ENCODE assay signal across 8 cellular contexts in genomic region chr7:148982596-148983219, GRCh38. TPM values are rescaled to one million over a fixed set of nuclear protein-coding genes. Genes with fewer than 3 reads are reported as not detected.
A peak's percentile ranks its signal among the peaks of the same experiment; 100 is the strongest.
DNase-seq lines count a peak whose midpoint lies in the region; ATAC-seq lines count a peak whose summit lies in the region.

No MANE protein-coding gene starts in this region.

- H3K4me3 ChIP-seq in muscle layer of colon (ENCODE audit: low read depth in 1 of 2, low read length in 2 of 2), result peak overlapping the region; percentile 31 to 66

- H3K9me3 Mint-ChIP-seq in activated CD4-positive, alpha-beta T cell treated with anti-CD3 and anti-CD28 coated beads for 36 hours (ENCODE audit: low read depth), result no peaks in the 10 kb centered on the region

- no peaks in the 10 kb centered on the region for H3K9me3 ChIP-seq in muscle layer of colon (ENCODE audit: low read length)

- peaks cover 2% of the 10 kb centered on the region for H3K36me3 Mint-ChIP-seq in activated CD4-positive, alpha-beta T cell treated with anti-CD3 and anti-CD28 coated beads for 36 hours (ENCODE audit: low read depth)

- H3K4me1 Mint-ChIP-seq in activated CD4-positive, alpha-beta T cell treated with anti-CD3 and anti-CD28 coated beads for 36 hours, result peaks cover 42% of the 10 kb centered on the region

- H3K27ac ChIP-seq in muscle layer of colon (ENCODE audit: low read depth, low read length), result peak overlapping the region; percentile 10

- H3K36me3 ChIP-seq in muscle layer of colon (ENCODE audit: insufficient read depth, low read length), result no peaks in the 10 kb centered on the region

- no peak overlapping the region for H3K9ac ChIP-seq in muscle layer of colon (ENCODE audit: low read length)

- DNase-seq in activated CD4-positive, alpha-beta T cell treated with anti-CD3 and anti-CD28 coated beads for 36 hours, result no peak
- no peak for DNase-seq in activated CD4-positive, alpha-beta T cell treated with anti-CD3 and anti-CD28 coated beads for 48 hours
- DNase-seq in NCI-H526 treated with DMSO at 0.1 percent for 48 hours (lab: John Stamatoyannopoulos, UW), result peak; percentile 21
- peak; percentile 43 for DNase-seq in cerebellum (ENCODE audit: low spot score)
- DNase-seq in NOMO-1 treated with dmso at 0.1 percent for 144 hours (lab: John Stamatoyannopoulos, UW; ENCODE audit: unreplicated experiment), result no peak

- peaks cover 2% of the 10 kb centered on the region for H3K27me3 Mint-ChIP-seq in activated CD4-positive, alpha-beta T cell treated with anti-CD3 and anti-CD28 coated beads for 36 hours

- POLR2A ChIA-PET in activated CD4-positive, alpha-beta T cell treated with anti-CD3 and anti-CD28 coated beads for 36 hours (lab: Charles Lee), result interaction anchor here (0.9 kb wide), 1 partner anchor 71 kb away, joined by 4 read pairs; no protein-coding TSS in a partner anchor

- ATAC-seq in activated CD4-positive, alpha-beta T cell treated with anti-CD3 and anti-CD28 coated beads for 36 hours, result no peak
- ATAC-seq in HG03520 (IDR thresholded peaks at IDR 0.05; ENCODE audit: unreplicated experiment) (no peak), GM18867 (IDR thresholded peaks at IDR 0.05; ENCODE audit: unreplicated experiment) (no peak)

- H3K27me3 ChIP-seq in muscle layer of colon (ENCODE audit: control insufficient read depth in 1 of 2, insufficient read depth in 2 of 2, low read length in 2 of 2), result no peaks in the 10 kb centered on the region

- peaks cover 13% of the 10 kb centered on the region for H3K4me1 ChIP-seq in muscle layer of colon (ENCODE audit: insufficient read depth, low read length)

- intact Hi-C loops in activated CD4-positive, alpha-beta T cell treated with anti-CD3 and anti-CD28 coated beads for 36 hours (cut with DNase I, micrococcal nuclease), result no loop called here

- H3K27ac Mint-ChIP-seq in activated CD4-positive, alpha-beta T cell treated with anti-CD3 and anti-CD28 coated beads for 36 hours, result peak overlapping the region; percentile 67

- peak overlapping the region; percentile 84 for H3K4me3 Mint-ChIP-seq in activated CD4-positive, alpha-beta T cell treated with anti-CD3 and anti-CD28 coated beads for 36 hours

- CTCF ChIA-PET in activated CD4-positive, alpha-beta T cell treated with anti-CD3 and anti-CD28 coated beads for 36 hours (lab: Charles Lee), result interaction anchor here (0.5 to 1.5 kb wide), 12 partner anchors 13 to 483 kb away, joined by 3 to 9 read pairs (median 4); partner anchors contain the start of gene ZNF282

RNA-seq across cellular contexts. Expression of gene PDIA4, which starts 45.6 kb away (rescaled TPM):
- total RNA-seq in activated CD4-positive, alpha-beta T cell treated with anti-CD3 and anti-CD28 coated beads for 36 hours, result 10 to 100 TPM; 88.3 to 90.1 TPM
- total RNA-seq in cerebellum, result 57.5 TPM

Comparison
In these comparisons a context has a peak if more than half of its experiments do, and no peak if none do; other contexts are left out.
1. DNase-seq: peak in NCI-H526 treated with DMSO at 0.1 percent for 48 hours (single experiment) and cerebellum (single experiment); none in activated CD4-positive, alpha-beta T cell treated with anti-CD3 and anti-CD28 coated beads for 36 hours (single experiment), activated CD4-positive, alpha-beta T cell treated with anti-CD3 and anti-CD28 coated beads for 48 hours (single experiment) and NOMO-1 treated with dmso at 0.1 percent for 144 hours (single experiment).